ENCODE assay signal across 2 cellular contexts in the genomic region with DNA sequence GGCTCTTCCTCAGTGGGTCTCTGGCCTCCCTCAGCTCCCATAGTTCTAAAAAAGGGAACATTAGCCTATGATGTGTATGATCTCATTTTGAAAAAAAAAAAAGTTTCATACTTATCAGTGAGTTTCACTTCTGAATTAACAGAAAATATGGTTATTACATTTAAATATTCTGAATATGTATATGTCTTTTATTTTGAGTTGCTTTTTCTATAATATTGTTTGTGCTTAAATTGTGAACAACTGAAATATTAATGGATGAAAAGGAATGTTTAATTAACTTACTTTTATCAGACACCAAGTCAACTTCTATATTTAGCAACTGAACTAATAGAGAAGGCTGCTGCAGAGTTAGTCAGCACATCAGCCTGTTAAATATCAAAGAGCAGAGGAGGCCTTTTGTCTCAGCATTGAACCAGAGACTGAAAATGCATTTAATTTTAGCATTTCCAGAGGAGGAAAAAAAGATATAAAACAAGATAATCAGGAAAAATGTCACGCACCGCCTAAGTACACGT.
TF ChIP-seq lines count a peak whose summit lies in the region.

No MANE protein-coding gene starts in this region.

TF ChIP-seq in IMR-90, 13 proteins besides CTCF, POLR2A, EP300 and RAD21:
- no peak for TF ChIP-seq MAZ (IDR thresholded peaks at IDR 0.05; ENCODE audit: borderline replicate concordance, low read depth, low read length)
- TF ChIP-seq MAFK (IDR thresholded peaks at IDR 0.05; ENCODE audit: low read depth, low read length), result no peak
- TF ChIP-seq NFE2L2 (IDR thresholded peaks at IDR 0.05; ENCODE audit: low read depth, low read length), result no peak
- TF ChIP-seq BHLHE40 (IDR thresholded peaks at IDR 0.05; ENCODE audit: low read depth, low read length), result no peak

TF ChIP-seq in GM12878, 131 proteins besides CTCF, POLR2A, EP300 and RAD21:
- peak; percentile 21; the same call in 1 of the 2 replicates for TF ChIP-seq JUNB (IDR thresholded peaks at IDR 0.05)
- no peak for TF ChIP-seq CBX3 (IDR thresholded peaks at IDR 0.05; ENCODE audit: borderline replicate concordance, low read depth)
- TF ChIP-seq ATF7 (IDR thresholded peaks at IDR 0.05; ENCODE audit: low read depth), result 0 out of 2 replicates have a peak, but pooled peaks have one; percentile 12
- TF ChIP-seq MEF2A (IDR thresholded peaks at IDR 0.05; ENCODE audit: insufficient read depth, low read depth, low read length), result peak; percentile 29; the same call in 1 of the 2 replicates
